In genomic region chr3:13653631-13654279, GRCh38 we compare ENCODE assay signal across 19 cellular contexts.
DNase-seq lines count a peak whose midpoint lies in the region; ATAC-seq and TF ChIP-seq lines count a peak whose summit lies in the region.
"Had no signal": no experiment of that assay in that cellular context is flagged by ENCODE, and none has a peak within 500 bp of the region (broad histone marks: within the 10 kb centered on the region; RNA-seq: fewer than 3 reads in every experiment).

No MANE protein-coding gene starts in this region.

- no peak for TF ChIP-seq RAD21 in Ishikawa (IDR thresholded peaks at IDR 0.05; ENCODE audit: low read depth)

- TF ChIP-seq EP300 in Ishikawa (IDR thresholded peaks at IDR 0.05; ENCODE audit: borderline replicate concordance): no peak

- H2BK15ac ChIP-seq in neuronal stem cell (ENCODE audit: low read length): peak overlapping the region; percentile 86

- no peak overlapping the region for H2BK120ac ChIP-seq in neuronal stem cell (ENCODE audit: low read depth, low read length)

- peak overlapping the region in 4 of 7 donors; percentile 3 to 82 (median 50) for H3K4me3 Mint-ChIP-seq in CD8-positive, alpha-beta memory T cell
- H3K4me3 Mint-ChIP-seq: B cell had no signal

- H3K9ac ChIP-seq in neuronal stem cell (ENCODE audit: low read depth, low read length, poor library complexity): peak overlapping the region; percentile 18

- CTCF ChIA-PET in CD8-positive, alpha-beta memory T cell (lab: Charles Lee): interaction anchor here (1.4 to 17.0 kb wide), 3 partner anchors 158 to 230 kb away, joined by 3 to 315 read pairs (median 4); partner anchors contain the start of genes HDAC11 and WNT7A

- no peaks in the 10 kb centered on the region for H3K9me3 Mint-ChIP-seq in CD8-positive, alpha-beta memory T cell
- H3K9me3 Mint-ChIP-seq: activated naive CD4-positive, alpha-beta T cell treated with anti-CD3 and anti-CD28 coated beads, Interleukin-2, amount 50 U/mL, for 24 hours; IgD-negative memory B cell; naive B cell had no signal

- peak overlapping the region; percentile 31 for H3K4ac ChIP-seq in neuronal stem cell (ENCODE audit: low read length)

- no CpG with 5 or more reads among the region's 20 CpGs for WGBS in neuronal stem cell (ENCODE audit: extremely low coverage in 2 of 2, insufficient read length in 2 of 2, insufficient replicate concordance in 1 of 2), 2 donors

- no peak overlapping the region for H3K4me2 ChIP-seq in neuronal stem cell (ENCODE audit: insufficient read depth, low read length, poor library complexity, severe bottlenecking)

- H3K36me3 Mint-ChIP-seq in CD8-positive, alpha-beta memory T cell: no peaks in the 10 kb centered on the region
- H3K36me3 Mint-ChIP-seq: activated naive CD4-positive, alpha-beta T cell treated with anti-CD3 and anti-CD28 coated beads, Interleukin-2, amount 50 U/mL, for 24 hours; IgD-negative memory B cell had no signal

- H3K4me1 Mint-ChIP-seq in CD8-positive, alpha-beta memory T cell: peaks cover 42 to 49% (median 43%) of the 10 kb centered on the region in 3 donors

- H2BK5ac ChIP-seq in neuronal stem cell (ENCODE audit: low read length): no peak overlapping the region

- no peak overlapping the region for H2AFZ ChIP-seq in neuronal stem cell (ENCODE audit: low read length)

- peak overlapping the region; percentile 96 for H2AK5ac ChIP-seq in neuronal stem cell (ENCODE audit: low read depth, low read length)

- H3K27me3 ChIP-seq in CD8-positive, alpha-beta memory T cell (ENCODE audit: insufficient read depth, low read length, poor library complexity, severe bottlenecking): peaks cover 8% of the 10 kb centered on the region
- peaks cover 0 to 21% (median 3%) of the 10 kb centered on the region in 3 experiments for H3K27me3 ChIP-seq in neuronal stem cell (ENCODE audit: control insufficient read depth in 3 of 3, insufficient read depth in 3 of 3, low read depth in 1 of 3, low read length in 3 of 3)

- H3K27ac Mint-ChIP-seq in CD8-positive, alpha-beta memory T cell: peak overlapping the region; percentile 19 to 88 (median 66)
- H3K27ac Mint-ChIP-seq: activated naive CD4-positive, alpha-beta T cell treated with anti-CD3 and anti-CD28 coated beads, Interleukin-2, amount 50 U/mL, for 24 hours; B cell; IgD-negative memory B cell; naive B cell had no signal

- peak overlapping the region; percentile 47 for H2BK12ac ChIP-seq in neuronal stem cell (ENCODE audit: low read length)

- H4K8ac ChIP-seq in neuronal stem cell (ENCODE audit: low read depth, low read length): peak overlapping the region; percentile 19

- H3K36me3 ChIP-seq in CD8-positive, alpha-beta memory T cell (ENCODE audit: insufficient read depth, low read length): no peaks in the 10 kb centered on the region
- no peaks in the 10 kb centered on the region for H3K36me3 ChIP-seq in neuronal stem cell (replicated peaks in 1 of 2; ENCODE audit: control insufficient read depth in 2 of 2, insufficient read depth in 2 of 2, low read length in 2 of 2)

- POLR2A ChIA-PET in CD8-positive, alpha-beta memory T cell (lab: Charles Lee): no interaction called here

- DNase-seq in CD8-positive, alpha-beta memory T cell: peak in 1 of 5 donors; percentile 4
- DNase-seq in astrocyte of the hippocampus (ENCODE audit: low read depth, low spot score): peak; percentile 23
- no peak for DNase-seq in neuronal stem cell (ENCODE audit: low spot score)
- no peak for DNase-seq in OCI-M1 (lab: John Stamatoyannopoulos, UW)
- DNase-seq in HUDEP-2 (lab: John Stamatoyannopoulos, UW; ENCODE audit: unreplicated experiment in 76 of 76): no peak
- DNase-seq: Calu3; effector CD4-positive, alpha-beta T cell; kidney glomerular epithelial cell; naive B cell; NCI-H146; NCI-H526 treated with DMSO at 0.1 percent for 48 hours; SHP77; stimulated activated CD4-positive, alpha-beta T cell treated with anti-CD3 and anti-CD28 coated beads, Interleukin-2, amount 100 ng/mL, for 24 hours had no signal

- H3K9me3 ChIP-seq in CD8-positive, alpha-beta memory T cell (ENCODE audit: low read length): no peaks in the 10 kb centered on the region
- no peaks in the 10 kb centered on the region for H3K9me3 ChIP-seq in neuronal stem cell (replicated peaks in 1 of 2; ENCODE audit: control insufficient read depth in 2 of 2, insufficient read depth in 1 of 2, low read depth in 1 of 2, low read length in 2 of 2)

- peaks cover 27% of the 10 kb centered on the region for H3K4me1 ChIP-seq in CD8-positive, alpha-beta memory T cell (ENCODE audit: insufficient read depth, low read length)
- H3K4me1 ChIP-seq in neuronal stem cell (ENCODE audit: control insufficient read depth in 2 of 2, insufficient read depth in 1 of 2, low read depth in 1 of 2, low read length in 2 of 2): peaks cover 20 to 26% of the 10 kb centered on the region in 2 donors

- no peaks in the 10 kb centered on the region for H3K79me1 ChIP-seq in neuronal stem cell (ENCODE audit: low read depth, low read length)

- peak overlapping the region; percentile 39 for H3K14ac ChIP-seq in neuronal stem cell (ENCODE audit: low read length)

- H3K23ac ChIP-seq in neuronal stem cell (ENCODE audit: low read depth, low read length, poor library complexity): peak overlapping the region; percentile 32

- peaks cover 14 to 45% of the 10 kb centered on the region in 2 donors for H3K27me3 Mint-ChIP-seq in CD8-positive, alpha-beta memory T cell

- H4K91ac ChIP-seq in neuronal stem cell (ENCODE audit: low read depth, low read length, poor library complexity): no peak overlapping the region

- no peak for ATAC-seq in GM21360 (IDR thresholded peaks at IDR 0.05; ENCODE audit: unreplicated experiment)

- no peak overlapping the region for H3K27ac ChIP-seq in CD8-positive, alpha-beta memory T cell (ENCODE audit: low read depth, low read length)
- no peak overlapping the region for H3K27ac ChIP-seq in neuronal stem cell (replicated peaks; ENCODE audit: low read length)
- H3K27ac ChIP-seq: HL-60 had no signal

- H3K4me3 ChIP-seq in CD8-positive, alpha-beta memory T cell (ENCODE audit: low read length): no peak overlapping the region
- H3K4me3 ChIP-seq in neuronal stem cell (ENCODE audit: low read length in 2 of 2): no peak overlapping the region

- peak overlapping the region; percentile 76 for H3K18ac ChIP-seq in neuronal stem cell (ENCODE audit: low read length)

TF ChIP-seq in Ishikawa, 13 proteins besides CTCF, POLR2A, EP300 and RAD21:
- TF ChIP-seq MAX (IDR thresholded peaks at IDR 0.05) (0 out of 2 replicates have a peak, but pooled peaks have one; percentile 9), CEBPB (IDR thresholded peaks at IDR 0.05) (no peak), ZBTB7A (IDR thresholded peaks at IDR 0.05; ENCODE audit: low read depth) (no peak), USF1 (IDR thresholded peaks at IDR 0.05) (no peak)
TF ChIP-seq in Ishikawa: peak in this region for 1.
